1 cellular context compared by ENCODE assay signal in genomic region chr7:33873981-33874750, GRCh38.
TF ChIP-seq lines count a peak whose summit lies in the region.

No MANE protein-coding gene starts in this region.

TF ChIP-seq in IMR-90, 13 proteins besides CTCF, POLR2A, EP300 and RAD21 (continued from another document):
- TF ChIP-seq MXI1 (IDR thresholded peaks at IDR 0.05; ENCODE audit: borderline replicate concordance, low read depth, low read length) = no peak
- no peak for TF ChIP-seq RFX5 (IDR thresholded peaks at IDR 0.05; ENCODE audit: low read depth, low read length)
- 0 out of 2 replicates have a peak, but pooled peaks have one; percentile 39 for TF ChIP-seq FOS (IDR thresholded peaks at IDR 0.05; ENCODE audit: low read depth, low read length)
